ENCODE assay signal across 8 cellular contexts in genomic region chr20:34363062-34364012, GRCh38. TPM values are rescaled to one million over a fixed set of nuclear protein-coding genes. Genes with fewer than 3 reads are reported as not detected.
A peak's percentile ranks its signal among the peaks of the same experiment; 100 is the strongest.
DNase-seq lines count a peak whose midpoint lies in the region; ATAC-seq and TF ChIP-seq lines count a peak whose summit lies in the region.

Gene ITCH (plus strand): TSS chr20:34363273. CDS start chr20:34393812, 30,539 bp downstream.

- DNase-seq in C1 segment of cervical spinal cord (lab: John Stamatoyannopoulos, UW) = peak; percentile 60 to 97 (median 92)
- DNase-seq in NCI-H748 treated with DMSO at 0.1 percent for 48 hours (lab: John Stamatoyannopoulos, UW) = peak; percentile 91
- peak; percentile 87 to 90 for DNase-seq in activated CD4-positive, alpha-beta T cell treated with anti-CD3 and anti-CD28 coated beads, Interleukin-2, amount 50 U/mL, for 4 hours
- DNase-seq in dermis blood vessel endothelial cell = peak; percentile 98
- peak; percentile 94 for DNase-seq in stimulated activated CD4-positive, alpha-beta T cell treated with anti-CD3 and anti-CD28 coated beads, Interleukin-4, amount 100 ng/mL, for 24 hours

- no peaks in the 10 kb centered on the region for H3K9me3 ChIP-seq in liver (ENCODE audit: control insufficient read depth in 4 of 4, low read length in 3 of 4)

- peak within 1 kb of the TSS; percentile 50 to 98 (median 67) for H3K4me3 ChIP-seq in liver (ENCODE audit: low read depth in 1 of 3, low read length in 3 of 3)

- peak; percentile 36 to 46 for TF ChIP-seq RAD21 in liver (IDR thresholded peaks at IDR 0.05)

- no peaks in the 10 kb centered on the region for H3K27me3 ChIP-seq in liver (ENCODE audit: control insufficient read depth in 4 of 4, insufficient read depth in 4 of 4, low read length in 3 of 4)

- H3K36me3 ChIP-seq in liver (ENCODE audit: control insufficient read depth in 4 of 4, insufficient read depth in 3 of 4, low read depth in 1 of 4, low read length in 3 of 4) = no peaks in the 10 kb centered on the region

- ATAC-seq in GM19372 (IDR thresholded peaks at IDR 0.05; ENCODE audit: low read depth, unreplicated experiment) = peak; percentile 96
- ATAC-seq in HG03558 (IDR thresholded peaks at IDR 0.05; ENCODE audit: extremely low read depth, unreplicated experiment) = peak; percentile 76

- H3K9ac ChIP-seq in liver (ENCODE audit: low read depth in 1 of 2, low read length in 2 of 2) = peak within 1 kb of the TSS; percentile 57 to 80

- peak within 1 kb of the TSS; percentile 91 to 92 for H3K27ac ChIP-seq in liver (ENCODE audit: low read depth in 1 of 2, low read length in 2 of 2)

- peaks cover 10 to 35% (median 31%) of the 10 kb centered on the region in 4 donors for H3K4me1 ChIP-seq in liver (ENCODE audit: control insufficient read depth in 4 of 4, insufficient read depth in 4 of 4, low read length in 3 of 4)

- no peak for TF ChIP-seq CTCF in liver (IDR thresholded peaks at IDR 0.05; ENCODE audit: low read depth, low read length, missing input control)

- under 1% methylated on average over 92 of the region's 92 CpGs for WGBS in liver

TF ChIP-seq in liver, 16 proteins besides CTCF, POLR2A, EP300 and RAD21:
- TF ChIP-seq TAF1 (conservative IDR thresholded peaks at IDR 0.05) = peak; percentile 80
- peak; percentile 51 for TF ChIP-seq MAX (IDR thresholded peaks at IDR 0.05)
- peak; percentile 18 for TF ChIP-seq SP1 (IDR thresholded peaks at IDR 0.05)
- peak in 1 of 2 donors; percentile 62 for TF ChIP-seq GABPA (IDR thresholded peaks at IDR 0.05 in 1 of 2, conservative IDR thresholded peaks at IDR 0.05 in 1 of 2)
- TF ChIP-seq, protein P1, sequence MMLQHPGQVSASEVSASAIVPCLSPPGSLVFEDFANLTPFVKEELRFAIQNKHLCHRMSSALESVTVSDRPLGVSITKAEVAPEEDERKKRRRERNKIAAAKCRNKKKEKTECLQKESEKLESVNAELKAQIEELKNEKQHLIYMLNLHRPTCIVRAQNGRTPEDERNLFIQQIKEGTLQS (IDR thresholded peaks at IDR 0.05) = no peak
- TF ChIP-seq, protein P2, sequence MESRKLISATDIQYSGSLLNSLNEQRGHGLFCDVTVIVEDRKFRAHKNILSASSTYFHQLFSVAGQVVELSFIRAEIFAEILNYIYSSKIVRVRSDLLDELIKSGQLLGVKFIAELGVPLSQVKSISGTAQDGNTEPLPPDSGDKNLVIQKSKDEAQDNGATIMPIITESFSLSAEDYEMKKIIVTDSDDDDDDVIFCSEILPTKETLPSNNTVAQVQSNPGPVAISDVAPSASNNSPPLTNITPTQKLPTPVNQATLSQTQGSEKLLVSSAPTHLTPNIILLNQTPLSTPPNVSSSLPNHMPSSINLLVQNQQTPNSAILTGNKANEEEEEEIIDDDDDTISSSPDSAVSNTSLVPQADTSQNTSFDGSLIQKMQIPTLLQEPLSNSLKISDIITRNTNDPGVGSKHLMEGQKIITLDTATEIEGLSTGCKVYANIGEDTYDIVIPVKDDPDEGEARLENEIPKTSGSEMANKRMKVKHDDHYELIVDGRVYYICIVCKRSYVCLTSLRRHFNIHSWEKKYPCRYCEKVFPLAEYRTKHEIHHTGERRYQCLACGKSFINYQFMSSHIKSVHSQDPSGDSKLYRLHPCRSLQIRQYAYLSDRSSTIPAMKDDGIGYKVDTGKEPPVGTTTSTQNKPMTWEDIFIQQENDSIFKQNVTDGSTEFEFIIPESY (IDR thresholded peaks at IDR 0.05) = peak; percentile 36
- TF ChIP-seq YY1 (IDR thresholded peaks at IDR 0.05) = peak; percentile 98
- TF ChIP-seq REST (IDR thresholded peaks at IDR 0.05) = peak; percentile 67
- TF ChIP-seq HNF4G (IDR thresholded peaks at IDR 0.05) = no peak
TF ChIP-seq in liver: peak in this region for 7.

RNA-seq across cellular contexts. Expression of gene ITCH, which starts in this region (rescaled TPM):
- 70.3 and 81.1 TPM in 2 replicates for total RNA-seq in dermis blood vessel endothelial cell
- total RNA-seq in liver = 10 to 100 TPM; 32.1 to 85.3 TPM
- 10 to 100 TPM; 14.3 to 19.6 TPM for polyA plus RNA-seq in liver

Comparison
In these comparisons a context has a peak if more than half of its experiments do, and no peak if none do; other contexts are left out.
1. Peak in every context shown above with its lines: DNase-seq, ATAC-seq, H3K4me3 ChIP-seq and H3K27ac ChIP-seq.